In genomic region chr22:21917959-21918261, GRCh38 we compare ENCODE assay signal across 18 cellular contexts. TPM values are rescaled to one million over a fixed set of nuclear protein-coding genes. Genes with fewer than 3 reads are reported as not detected.
A peak's percentile ranks its signal among the peaks of the same experiment; 100 is the strongest.
DNase-seq lines count a peak whose midpoint lies in the region; ATAC-seq, FAIRE-seq and TF ChIP-seq lines count a peak whose summit lies in the region.
"Had no signal": no experiment of that assay in that cellular context is flagged by ENCODE, and none has a peak within 500 bp of the region (broad histone marks: within the 10 kb centered on the region; RNA-seq: fewer than 3 reads in every experiment).

No MANE protein-coding gene starts in this region.

- no peak for FAIRE-seq in HepG2 (lab: Jason Lieb, UNC)
- no peak for FAIRE-seq in H1 (lab: Jason Lieb, UNC)
- no peak for FAIRE-seq in pancreas (lab: Jason Lieb, UNC)
- FAIRE-seq: D721Med, G401.6, GM12891 had no signal

- TF ChIP-seq RAD21 in HepG2 (CRISPR knock-in tag; IDR thresholded peaks at IDR 0.05) (no peak), H1 (IDR thresholded peaks at IDR 0.05 in 1 of 2, conservative IDR thresholded peaks at IDR 0.05 in 1 of 2; ENCODE audit: low read depth in 2 of 2, low read length in 2 of 2) (no peak)

- no peak overlapping the region for H3K23ac ChIP-seq in H1 (ENCODE audit: insufficient read length)

- intact Hi-C loops in HepG2 (cut with micrococcal nuclease; ENCODE audit: unreplicated experiment) = no loop called here
- intact Hi-C loops in right lobe of liver (cut with DNase I) = no loop called here
- intact Hi-C loops in adrenal gland (cut with DNase I) = no loop called here
- intact Hi-C loops in pancreas (cut with DNase I) = no loop called here
- intact Hi-C loops in aorta (cut with DNase I) = no loop called here

- H2BK20ac ChIP-seq in H1 (ENCODE audit: low read length) = no peak overlapping the region

- H3K4me2 ChIP-seq in HepG2 (ENCODE audit: low read depth, low read length) (peak overlapping the region; percentile 80), H1 (ENCODE audit: insufficient read depth in 1 of 2, low read depth in 2 of 2, low read length in 2 of 2) (no peak overlapping the region)

- CTCF ChIA-PET in HepG2 (lab: Yijun Ruan, JAX; ENCODE audit: low intra/inter-chr PET ratio, low total read pairs) = no interaction called here
- CTCF ChIA-PET in H1 (lab: Charles Lee; ENCODE audit: partially characterized antibody) = interaction anchor here (1.2 to 3.0 kb wide), 4 partner anchors 10 to 30 kb away, joined by 3 to 16 read pairs (median 6); no protein-coding TSS in a partner anchor

- no TSS peak for BruUV-seq in HepG2 (replicated peaks; lab: Mats Ljungman, UMichigan)

- H3K79me1 ChIP-seq in H1 (ENCODE audit: low read depth, low read length) = no peaks in the 10 kb centered on the region

- no peak overlapping the region; the same call in 1 of the 2 replicates for H2BK5ac ChIP-seq in H1 (ENCODE audit: low read depth, low read length)

- H3K9ac ChIP-seq in HepG2 (ENCODE audit: insufficient read depth, low read depth, low read length) (no peak overlapping the region), H1 (replicated peaks in 1 of 4; ENCODE audit: extremely low read depth in 1 of 4, low read depth in 3 of 4, low read length in 3 of 4) (no peak overlapping the region)
- H3K9ac ChIP-seq: BLaER1 treated with 17β-estradiol and CSF1 and Interleukin-3, amounts not matched to agents 10 nM and 100 nM; GM23248 had no signal

- WGBS in HepG2 (ENCODE audit: low lambda C conversion rate) = no CpG with 5 or more reads among the region's 6 CpGs
- WGBS in right lobe of liver (ENCODE audit: insufficient coverage, low coverage, low lambda C conversion rate, missing lambda C conversion rate) = 80% methylated on average over 1 of the region's 6 CpGs
- 63 to 77% (median 70%) methylated on average over 3 to 6 of the region's 6 CpGs for WGBS in adrenal gland, 4 donors
- WGBS in H1 (ENCODE audit: extremely low coverage in 1 of 2, insufficient coverage in 1 of 2, insufficient read length in 1 of 2, insufficient replicate concordance in 2 of 2, low coverage in 1 of 2, low lambda C conversion rate in 2 of 2, missing lambda C conversion rate in 1 of 2), 2 experiments = 84% methylated on average over 6 of the region's 6 CpGs; no CpG with 5 or more reads in 1 of the 2 experiments
- WGBS in pancreas, 2 donors = 96 to 98% methylated on average over 6 of the region's 6 CpGs
- 95 to 99% methylated on average over 6 of the region's 6 CpGs for whole genome bisulfite sequencing in aorta, 2 donors

- ATAC-seq in HepG2 (no peak), right lobe of liver (no peak), pancreas (no peak), aorta (ENCODE audit: low FRiP score) (no peak)

- H3K79me2 ChIP-seq in HepG2 (ENCODE audit: insufficient read depth, low read length) (no peaks in the 10 kb centered on the region), H1 (ENCODE audit: control insufficient read depth in 1 of 2, insufficient read depth in 2 of 2, low read length in 2 of 2) (no peaks in the 10 kb centered on the region)

- in situ Hi-C loops in HepG2 (cut with HindIII; ENCODE audit: extremely low pct_ligation_motif_present, low pct_unique_long_range_greater_than_20kb) = no loop called here

- H4K91ac ChIP-seq in H1 (replicated peaks; ENCODE audit: insufficient read length, low read length) = peak overlapping the region; percentile 66

- H3K9me3 ChIP-seq in HepG2 (ENCODE audit: low read length) (no peaks in the 10 kb centered on the region), right lobe of liver (no peaks in the 10 kb centered on the region), adrenal gland (replicated peaks in 1 of 3) (no peaks in the 10 kb centered on the region), H1 (ENCODE audit: insufficient read depth in 2 of 2, low read depth in 1 of 2, low read length in 1 of 2) (no peaks in the 10 kb centered on the region), pancreas (no peaks in the 10 kb centered on the region), aorta (ENCODE audit: control insufficient read depth, low read length) (no peaks in the 10 kb centered on the region)
- H3K9me3 ChIP-seq: BLaER1 treated with 17β-estradiol and CSF1 and Interleukin-3, amounts not matched to agents 10 nM and 100 nM had no signal

- H3K4me3 ChIP-seq in HepG2 (replicated peaks in 1 of 3; ENCODE audit: insufficient read depth in 1 of 3, low read depth in 2 of 3, low read length in 3 of 3) = no peak overlapping the region; a peak in 1 of 6 replicates
- no peak overlapping the region for H3K4me3 ChIP-seq in right lobe of liver
- no peak overlapping the region for H3K4me3 ChIP-seq in adrenal gland
- H3K4me3 ChIP-seq in H1 (ENCODE audit: extremely low read depth in 1 of 4, insufficient read depth in 2 of 4, low read depth in 3 of 4, low read length in 4 of 4) = no peak overlapping the region
- H3K4me3 ChIP-seq in pancreas = no peak overlapping the region
- H3K4me3 ChIP-seq in aorta (ENCODE audit: low read length in 2 of 2) = no peak overlapping the region
- H3K4me3 ChIP-seq: BLaER1 treated with 17β-estradiol and CSF1 and Interleukin-3, amounts not matched to agents 10 nM and 100 nM; GM23248 had no signal

- no peak overlapping the region for H4K8ac ChIP-seq in H1 (ENCODE audit: extremely low read depth, insufficient read depth, low read length)

- H2AK5ac ChIP-seq in H1 (ENCODE audit: low read depth, low read length) = no peak overlapping the region

- no peak overlapping the region for H4K5ac ChIP-seq in H1 (ENCODE audit: insufficient read length, low read depth, low read length)

- H3K27me3 ChIP-seq in HepG2 (ENCODE audit: control insufficient read depth in 1 of 2, insufficient read depth in 2 of 2, low read length in 2 of 2) (no peaks in the 10 kb centered on the region), right lobe of liver (no peaks in the 10 kb centered on the region), adrenal gland (no peaks in the 10 kb centered on the region), H1 (replicated peaks in 1 of 4; ENCODE audit: control insufficient read depth in 3 of 4, extremely low read depth in 1 of 4, insufficient read depth in 3 of 4, low read length in 3 of 4) (no peaks in the 10 kb centered on the region; a peak in 1 of 7 replicates), pancreas (no peaks in the 10 kb centered on the region), aorta (ENCODE audit: control insufficient read depth in 1 of 2, insufficient read depth in 2 of 2, low read length in 1 of 2) (no peaks in the 10 kb centered on the region)
- H3K27me3 ChIP-seq: BLaER1 treated with 17β-estradiol and CSF1 and Interleukin-3, amounts not matched to agents 10 nM and 100 nM had no signal

- H3K14ac ChIP-seq in H1 (ENCODE audit: insufficient read length) = no peak overlapping the region

- no peak overlapping the region for H2BK15ac ChIP-seq in H1 (ENCODE audit: low read length)

- POLR2A ChIA-PET in HepG2 (lab: Yijun Ruan, JAX) = no interaction called here
- POLR2A ChIA-PET in H1 (lab: Charles Lee; ENCODE audit: partially characterized antibody) = interaction anchor here (1.0 to 2.2 kb wide), 3 partner anchors 10 to 22 kb away, joined by 3 to 8 read pairs (median 3); no protein-coding TSS in a partner anchor

- H2AFZ ChIP-seq in HepG2 (ENCODE audit: low read length) (no peak overlapping the region), H1 (ENCODE audit: low read length) (no peak overlapping the region)
- H2AFZ ChIP-seq: GM23248 had no signal

- H3K4me1 ChIP-seq in HepG2 (ENCODE audit: insufficient read depth, low read length) (peaks cover 14% of the 10 kb centered on the region), right lobe of liver (no peaks in the 10 kb centered on the region), adrenal gland (replicated peaks in 1 of 2) (peaks cover 19 to 26% of the 10 kb centered on the region in 2 donors), H1 (replicated peaks in 1 of 4; ENCODE audit: control insufficient read depth in 3 of 4, insufficient read depth in 4 of 4, low read length in 3 of 4) (peaks cover 13 to 45% (median 35%) of the 10 kb centered on the region in 4 experiments), pancreas (peaks cover 19 to 32% (median 27%) of the 10 kb centered on the region in 3 donors), aorta (ENCODE audit: control insufficient read depth in 1 of 2, insufficient read depth in 2 of 2, low read length in 2 of 2) (no peaks in the 10 kb centered on the region)

- no peak overlapping the region for H2BK120ac ChIP-seq in H1 (replicated peaks; ENCODE audit: low read depth, low read length)

- no peaks in the 10 kb centered on the region for H3K23me2 ChIP-seq in H1 (ENCODE audit: low read depth, low read length)

- TF ChIP-seq CTCF in HepG2 (CRISPR knock-in tag; IDR thresholded peaks at IDR 0.05) (no peak), right lobe of liver (IDR thresholded peaks at IDR 0.05) (no peak), adrenal gland (IDR thresholded peaks at IDR 0.05) (no peak), H1 (IDR thresholded peaks at IDR 0.05; ENCODE audit: control extremely low read depth in 1 of 3, insufficient read depth in 1 of 3, low read depth in 1 of 3, low read length in 3 of 3) (no peak), pancreas (IDR thresholded peaks at IDR 0.05) (no peak)

- no peaks in the 10 kb centered on the region for H3K36me3 ChIP-seq in HepG2 (replicated peaks in 1 of 2; ENCODE audit: control insufficient read depth in 1 of 2, insufficient read depth in 2 of 2, low read length in 2 of 2)
- H3K36me3 ChIP-seq in right lobe of liver = no peaks in the 10 kb centered on the region
- H3K36me3 ChIP-seq in adrenal gland (replicated peaks in 1 of 2) = peaks cover 0 to 14% of the 10 kb centered on the region in 2 donors
- no peaks in the 10 kb centered on the region for H3K36me3 ChIP-seq in H1 (ENCODE audit: control insufficient read depth in 2 of 4, insufficient read depth in 4 of 4, low read length in 3 of 4)
- no peaks in the 10 kb centered on the region for H3K36me3 ChIP-seq in pancreas
- no peaks in the 10 kb centered on the region for H3K36me3 ChIP-seq in aorta (ENCODE audit: control insufficient read depth in 1 of 2, insufficient read depth in 2 of 2, low read length in 1 of 2)

- no peak overlapping the region; the same call in 1 of the 2 replicates for H3K18ac ChIP-seq in H1 (ENCODE audit: extremely low read depth, low read length)

- peak overlapping the region; percentile 92; the same call in 1 of the 2 replicates for H2BK12ac ChIP-seq in H1 (ENCODE audit: low read depth, low read length)

- TF ChIP-seq POLR2A in HepG2 (IDR thresholded peaks at IDR 0.05; ENCODE audit: insufficient read depth in 1 of 2, low read depth in 2 of 2, low read length in 2 of 2) (no peak), right lobe of liver (IDR thresholded peaks at IDR 0.05) (no peak), adrenal gland (IDR thresholded peaks at IDR 0.05) (no peak), H1 (IDR thresholded peaks at IDR 0.05; ENCODE audit: control extremely low read depth in 1 of 2, low read depth in 2 of 2, low read length in 2 of 2) (no peak)

- H3K27ac ChIP-seq in HepG2 (ENCODE audit: extremely low read length, insufficient read depth, low read length) (no peak overlapping the region), right lobe of liver (no peak overlapping the region), adrenal gland (peak overlapping the region in 3 of 5 donors; percentile 49 to 82 (median 64)), H1 (ENCODE audit: low read depth, low read length) (0 out of 2 replicates have a peak overlapping the region, but pooled peaks have one; percentile 5), pancreas (peak overlapping the region in 3 of 4 donors; percentile 22 to 66 (median 58)), aorta (ENCODE audit: low read depth in 1 of 2, low read length in 2 of 2) (no peak overlapping the region)
- H3K27ac ChIP-seq: BLaER1 treated with 17β-estradiol and CSF1 and Interleukin-3, amounts not matched to agents 10 nM and 100 nM; GM23248 had no signal

- H4K20me1 ChIP-seq in HepG2 (ENCODE audit: insufficient read depth, low read length) (no peaks in the 10 kb centered on the region), H1 (replicated peaks in 1 of 2; ENCODE audit: control insufficient read depth in 1 of 2, insufficient read depth in 2 of 2, low read length in 2 of 2) (no peaks in the 10 kb centered on the region)

- no peak for DNase-seq in HepG2 (ENCODE audit: low spot score)
- DNase-seq in right lobe of liver = no peak
- no peak for DNase-seq in adrenal gland
- DNase-seq in H1 (ENCODE audit: low read depth in 1 of 2, low spot score in 2 of 2) = no peak
- peak in 1 of 6 donors; percentile 55 for DNase-seq in pancreas
- DNase-seq in activated effector memory CD4-positive, alpha-beta T cell treated with anti-CD3 and anti-CD28 coated beads, Interleukin-2, amount 50 U/mL, for 16 hours = no peak
- no peak for DNase-seq in aorta
- no peak for DNase-seq in T-helper 1 cell
- DNase-seq: 8988T; CD4-positive, alpha-beta T cell; DMS153; DMS79 treated with DMSO at 0.1 percent for 48 hours; EL; GM23248 had no signal

- TF ChIP-seq EP300 in HepG2 (IDR thresholded peaks at IDR 0.05; ENCODE audit: low read depth in 2 of 2, low read length in 2 of 2) (no peak), HepG2 (CRISPR knock-in tag; IDR thresholded peaks at IDR 0.05; ENCODE audit: borderline replicate concordance) (no peak), H1 (IDR thresholded peaks at IDR 0.05; ENCODE audit: borderline replicate concordance in 1 of 2, low read depth in 2 of 2, low read length in 2 of 2) (no peak)

- no peak overlapping the region for H3K56ac ChIP-seq in H1 (replicated peaks; ENCODE audit: insufficient read length, low read depth, low read length)

- H3K4ac ChIP-seq in H1 (replicated peaks; ENCODE audit: insufficient read length, low read depth, low read length) = peak overlapping the region; percentile 39

RNA-seq across cellular contexts. Expression of gene PPM1F, which starts 34.7 kb away (rescaled TPM):
- total RNA-seq in HepG2 (2016; rRNA removed; fragmentation: Illumina TruSeq; extraction: Trizol) (19.6 and 20.4 TPM in 2 replicates), right lobe of liver (10 to 100 TPM in 4 of 6 experiments, 1 to 10 TPM in 2; 5.0 to 19.4 (median 12.8) TPM), adrenal gland (10 to 100 TPM; 38.8 to 60.6 (median 45.5) TPM), pancreas (10 to 100 TPM in 3 of 6 donors, 1 to 10 TPM in 3; 9.2 to 16.0 (median 10.2) TPM), aorta (10 to 100 TPM; 50.3 to 65.1 TPM)
- total RNA-seq in HepG2 (2016; cell fraction: cytosol; rRNA removed; fragmentation: Illumina TruSeq; extraction: Trizol; ENCODE audit: low read depth) = 1.8 TPM in 2 replicates
- total RNA-seq in HepG2 (2016; cell fraction: insoluble cytoplasmic fraction; rRNA removed; fragmentation: Illumina TruSeq; extraction: Trizol) = 19.5 and 19.8 TPM in 2 replicates
- total RNA-seq in HepG2 (2016; cell fraction: membrane; rRNA removed; fragmentation: Illumina TruSeq; extraction: Trizol) = 5.8 and 7.5 TPM in 2 replicates
- total RNA-seq in HepG2 (2016; cell fraction: nucleus; rRNA removed; fragmentation: Illumina TruSeq; extraction: Trizol) = 13.2 and 13.5 TPM in 2 replicates
- polyA plus RNA-seq in HepG2 (2011; rRNA removed) (11.0 and 14.4 TPM in 2 replicates), adrenal gland (10 to 100 TPM in 2 of 3 donors, 1 to 10 TPM in 1; 9.9 to 29.2 (median 20.1) TPM), H1 (2011; rRNA removed) (12.4 and 17.7 TPM in 2 replicates), pancreas (10 to 100 TPM in 1 of 2 donors, 1 to 10 TPM in 1; 9.2 to 10.5 TPM), aorta (10 to 100 TPM in 1 of 2 donors, 1 to 10 TPM in 1; 5.9 to 13.8 TPM)
- 8.9 and 10.5 TPM in 2 replicates for polyA plus RNA-seq in HepG2 (2011; cell fraction: cytosol; rRNA removed)
- polyA plus RNA-seq in HepG2 (2011; cell fraction: nucleus; rRNA removed) = 51.0 and 62.2 TPM in 2 replicates
- 7.7 and 10.0 TPM in 2 replicates for polyA plus RNA-seq in HepG2 (2012)
- 1.2 and 1.9 TPM in 2 replicates for polyA plus RNA-seq in HepG2 (2016; cell fraction: cytosol; fragmentation: Illumina TruSeq; extraction: Trizol; ENCODE audit: low read depth)
- polyA plus RNA-seq in HepG2 (2016; cell fraction: insoluble cytoplasmic fraction; fragmentation: Illumina TruSeq; extraction: Trizol; ENCODE audit: low read depth) = 11.3 and 12.7 TPM in 2 replicates
- polyA plus RNA-seq in HepG2 (2016; cell fraction: membrane; fragmentation: Illumina TruSeq; extraction: Trizol; ENCODE audit: low read depth) = 3.0 and 4.1 TPM in 2 replicates
- polyA plus RNA-seq in HepG2 (2016; cell fraction: nucleus; fragmentation: Illumina TruSeq; extraction: Trizol; ENCODE audit: insufficient read depth, low read depth) = 19.5 and 30.2 TPM in 2 replicates
- polyA minus RNA-seq in HepG2 (2011; rRNA and poly(A)+ RNA removed; ENCODE audit: low replicate concordance) = 9.9 and 30.7 TPM in 2 replicates
- polyA minus RNA-seq in HepG2 (2011; cell fraction: cytosol; rRNA and poly(A)+ RNA removed) = 9.1 and 9.8 TPM in 2 replicates
- 7.8 and 8.6 TPM in 2 replicates for polyA minus RNA-seq in HepG2 (2011; cell fraction: nucleus; rRNA and poly(A)+ RNA removed)
- 21.9 and 22.8 TPM in 2 replicates for total RNA-seq in H1 (2021; fragmentation: NEBNext Ultra II Directional; extraction: Animal tissue kit (Norgen Biotek cat#: 25700))
- 16.1 TPM for polyA plus RNA-seq in H1 (2011; cell fraction: cytosol; rRNA removed)
- polyA plus RNA-seq in H1 (2011; cell fraction: nucleus; rRNA removed) = 29.8 TPM
- 10.6 to 14.5 TPM (median 13.2 TPM) in 4 replicates for polyA plus RNA-seq in H1 (2012, experiment 1 of 2)
- polyA plus RNA-seq in H1 (2012, experiment 2 of 2) = 12.1 TPM
- polyA plus RNA-seq in H1 (2013, experiment 1 of 2) = 13.9 TPM
- polyA plus RNA-seq in H1 (2013, experiment 2 of 2) = 12.0 TPM
- 7.1 and 10.5 TPM in 2 replicates for polyA minus RNA-seq in H1 (2011; rRNA and poly(A)+ RNA removed)
- polyA minus RNA-seq in H1 (2011; cell fraction: cytosol; rRNA and poly(A)+ RNA removed) = 9.5 TPM
- polyA minus RNA-seq in H1 (2011; cell fraction: nucleus; rRNA and poly(A)+ RNA removed) = 7.6 TPM

RNA-seq across cellular contexts. Expression of gene MAPK1, which starts 50.5 kb away (rescaled TPM):
- total RNA-seq in HepG2 (2016; rRNA removed; fragmentation: Illumina TruSeq; extraction: Trizol) (107 and 154 TPM in 2 replicates), right lobe of liver (10 to 100 TPM; 43.4 to 75.0 (median 59.5) TPM), adrenal gland (100 to 1,000 TPM in 4 of 8 donors, 10 to 100 TPM in 4; 63.3 to 201 (median 107) TPM), pancreas (10 to 100 TPM; 50.6 to 85.7 (median 69.7) TPM), aorta (100 to 1,000 TPM; 137 to 159 TPM)
- total RNA-seq in HepG2 (2016; cell fraction: cytosol; rRNA removed; fragmentation: Illumina TruSeq; extraction: Trizol; ENCODE audit: low read depth) = 39.6 and 40.0 TPM in 2 replicates
- 109 and 140 TPM in 2 replicates for total RNA-seq in HepG2 (2016; cell fraction: insoluble cytoplasmic fraction; rRNA removed; fragmentation: Illumina TruSeq; extraction: Trizol)
- total RNA-seq in HepG2 (2016; cell fraction: membrane; rRNA removed; fragmentation: Illumina TruSeq; extraction: Trizol) = 33.8 and 38.8 TPM in 2 replicates
- total RNA-seq in HepG2 (2016; cell fraction: nucleus; rRNA removed; fragmentation: Illumina TruSeq; extraction: Trizol) = 42.1 and 45.3 TPM in 2 replicates
- polyA plus RNA-seq in HepG2 (2011; rRNA removed) (92.7 and 114 TPM in 2 replicates), adrenal gland (100 to 1,000 TPM in 1 of 3 donors, 10 to 100 TPM in 1, 1 to 10 TPM in 1; 9.6 to 142 (median 10.3) TPM), H1 (2011; rRNA removed) (20.9 and 28.1 TPM in 2 replicates), pancreas (10 to 100 TPM in 1 of 2 donors, 1 to 10 TPM in 1; 7.0 to 10.9 TPM), aorta (10 to 100 TPM; 13.6 to 16.5 TPM)
- 31.9 and 48.7 TPM in 2 replicates for polyA plus RNA-seq in HepG2 (2011; cell fraction: cytosol; rRNA removed)
- 24.0 TPM in 2 replicates for polyA plus RNA-seq in HepG2 (2011; cell fraction: nucleus; rRNA removed)
- polyA plus RNA-seq in HepG2 (2012) = 75.2 and 78.0 TPM in 2 replicates
- polyA plus RNA-seq in HepG2 (2016; cell fraction: cytosol; fragmentation: Illumina TruSeq; extraction: Trizol; ENCODE audit: low read depth) = 5.4 and 6.7 TPM in 2 replicates
- polyA plus RNA-seq in HepG2 (2016; cell fraction: insoluble cytoplasmic fraction; fragmentation: Illumina TruSeq; extraction: Trizol; ENCODE audit: low read depth) = 98.7 and 119 TPM in 2 replicates
- polyA plus RNA-seq in HepG2 (2016; cell fraction: membrane; fragmentation: Illumina TruSeq; extraction: Trizol; ENCODE audit: low read depth) = 10.3 and 16.3 TPM in 2 replicates
- polyA plus RNA-seq in HepG2 (2016; cell fraction: nucleus; fragmentation: Illumina TruSeq; extraction: Trizol; ENCODE audit: insufficient read depth, low read depth) = 43.1 and 52.9 TPM in 2 replicates
- polyA minus RNA-seq in HepG2 (2011; rRNA and poly(A)+ RNA removed; ENCODE audit: low replicate concordance) = 51.6 and 79.2 TPM in 2 replicates
- 36.6 and 37.6 TPM in 2 replicates for polyA minus RNA-seq in HepG2 (2011; cell fraction: cytosol; rRNA and poly(A)+ RNA removed)
- 25.8 and 27.6 TPM in 2 replicates for polyA minus RNA-seq in HepG2 (2011; cell fraction: nucleus; rRNA and poly(A)+ RNA removed)
- 95.8 and 101 TPM in 2 replicates for total RNA-seq in H1 (2021; fragmentation: NEBNext Ultra II Directional; extraction: Animal tissue kit (Norgen Biotek cat#: 25700))
- 28.5 TPM for polyA plus RNA-seq in H1 (2011; cell fraction: cytosol; rRNA removed)
- 32.3 TPM for polyA plus RNA-seq in H1 (2011; cell fraction: nucleus; rRNA removed)
- polyA plus RNA-seq in H1 (2012, experiment 1 of 2) = 38.2 to 61.7 TPM (median 47.8 TPM) in 4 replicates
- polyA plus RNA-seq in H1 (2012, experiment 2 of 2) = 8.1 TPM
- polyA plus RNA-seq in H1 (2013, experiment 1 of 2) = 33.8 TPM
- polyA plus RNA-seq in H1 (2013, experiment 2 of 2) = 35.8 TPM
- 84.6 and 115 TPM in 2 replicates for polyA minus RNA-seq in H1 (2011; rRNA and poly(A)+ RNA removed)
- polyA minus RNA-seq in H1 (2011; cell fraction: cytosol; rRNA and poly(A)+ RNA removed) = 21.4 TPM
- polyA minus RNA-seq in H1 (2011; cell fraction: nucleus; rRNA and poly(A)+ RNA removed) = 25.4 TPM

Comparison
In these comparisons a context has a peak if more than half of its experiments do, and no peak if none do; other contexts are left out.
1. H3K27ac ChIP-seq: peak in adrenal gland (3 of 5), H1 (single experiment) and pancreas (3 of 4); none in HepG2 (single experiment), right lobe of liver (0 of 3) and aorta (0 of 2).